8 cellular contexts compared by ENCODE assay signal in genomic region chr11:67428052-67429001, GRCh38. TPM values are rescaled to one million over a fixed set of nuclear protein-coding genes. Genes with fewer than 3 reads are reported as not detected.
DNase-seq lines count a peak whose midpoint lies in the region; ATAC-seq and TF ChIP-seq lines count a peak whose summit lies in the region.

TSS of gene RPS6KB2 (plus strand) at chr11:67428494. CDS start at chr11:67428546, 52 bp downstream.

- H3K4me3 Mint-ChIP-seq in central memory CD8-positive, alpha-beta T cell = peak within 1 kb of the TSS; percentile 90

- in situ Hi-C loops in GM18951 (cut with MboI; ENCODE audit: low sequenced_read_pairs, unreplicated experiment) = no loop called here

- TF ChIP-seq CTCF in AG04450 (IDR thresholded peaks at IDR 0.05; ENCODE audit: low read depth, low read length) = no peak

- peak within 1 kb of the TSS; percentile 96 for H3K27ac Mint-ChIP-seq in central memory CD8-positive, alpha-beta T cell (ENCODE audit: low read depth)

- H3K27me3 Mint-ChIP-seq in central memory CD8-positive, alpha-beta T cell = no peaks in the 10 kb centered on the region

- peak within 1 kb of the TSS; percentile 39 for H3K27ac ChIP-seq in AG04450 (ENCODE audit: low read depth, low read length)

- POLR2A ChIA-PET in AG04450 (lab: Yijun Ruan, JAX) = interaction anchor here (0.7 to 1.0 kb wide), 5 partner anchors 10 to 71 kb away, joined by 3 read pairs; partner anchors contain the start of genes AIP, PPP1CA and PTPRCAP

- ATAC-seq in HG03280 (IDR thresholded peaks at IDR 0.05; ENCODE audit: unreplicated experiment) = peak; percentile 88
- ATAC-seq in central memory CD8-positive, alpha-beta T cell (replicated peaks; ENCODE audit: extremely low read depth, poor library complexity, severe bottlenecking) = peak; percentile 86

- peaks cover 32% of the 10 kb centered on the region for H3K4me1 Mint-ChIP-seq in central memory CD8-positive, alpha-beta T cell

- H3K4me3 ChIP-seq in AG04450 (ENCODE audit: low read depth, low read length) = peak within 1 kb of the TSS; percentile 96

- no peaks in the 10 kb centered on the region for H3K9me3 ChIP-seq in AG04450 (ENCODE audit: control insufficient read depth, insufficient read depth, low read length)

- H3K9me3 Mint-ChIP-seq in central memory CD8-positive, alpha-beta T cell = no peaks in the 10 kb centered on the region

- no peaks in the 10 kb centered on the region for H3K27me3 ChIP-seq in AG04450 (ENCODE audit: control insufficient read depth, insufficient read depth, low read length)

- TF ChIP-seq POLR2A in GM18951 (IDR thresholded peaks at IDR 0.05; ENCODE audit: extremely low read depth, insufficient read depth, insufficient read length) = peak; percentile 94

- CTCF ChIA-PET in AG04450 (lab: Charles Lee) = interaction anchor here (1.6 to 2.4 kb wide), 2 partner anchors 27 to 77 kb away, joined by 4 to 9 read pairs; partner anchors contain the start of gene PPP1CA

- DNase-seq in AG04450 (ENCODE audit: low read depth, low spot score) (peak; percentile 89), NCI-H446 (lab: John Stamatoyannopoulos, UW) (peak; percentile 97 to 99), iris pigment epithelial cell (ENCODE audit: low read depth) (peak; percentile 96)
- peak; percentile 100 for DNase-seq in activated CD4-positive, CD25-positive, alpha-beta regulatory T cell treated with anti-CD3 and anti-CD28 coated beads, Interleukin-2, amount 50 U/mL, for 16 hours (ENCODE audit: low read depth, low spot score)
- DNase-seq in central memory CD8-positive, alpha-beta T cell (ENCODE audit: low spot score in 2 of 2) = peak; percentile 98 to 99
- DNase-seq in stimulated activated CD4-positive, alpha-beta T cell treated with anti-CD3 and anti-CD28 coated beads, Interleukin-12 subunit alpha, Interleukin-12 subunit beta, amount 100 ng/mL, for 24 hours (ENCODE audit: low read depth in 2 of 2) = peak; percentile 99 to 100

- peaks cover 31% of the 10 kb centered on the region for H3K36me3 Mint-ChIP-seq in central memory CD8-positive, alpha-beta T cell (ENCODE audit: insufficient read depth)

RNA-seq across cellular contexts. Expression of gene RPS6KB2, which starts in this region (rescaled TPM):
- 36.0 and 37.7 TPM in 2 replicates for polyA plus RNA-seq in AG04450 (2011; rRNA removed)
- 43.8 and 55.5 TPM in 2 replicates for polyA minus RNA-seq in AG04450 (2011; rRNA and poly(A)+ RNA removed)

Comparison
In these comparisons a context has a peak if more than half of its experiments do, and no peak if none do; other contexts are left out.
1. Peak in every context shown above with its lines: DNase-seq, ATAC-seq, H3K4me3 ChIP-seq and H3K27ac ChIP-seq.